8 cellular contexts compared by ENCODE assay signal in the genomic region with DNA sequence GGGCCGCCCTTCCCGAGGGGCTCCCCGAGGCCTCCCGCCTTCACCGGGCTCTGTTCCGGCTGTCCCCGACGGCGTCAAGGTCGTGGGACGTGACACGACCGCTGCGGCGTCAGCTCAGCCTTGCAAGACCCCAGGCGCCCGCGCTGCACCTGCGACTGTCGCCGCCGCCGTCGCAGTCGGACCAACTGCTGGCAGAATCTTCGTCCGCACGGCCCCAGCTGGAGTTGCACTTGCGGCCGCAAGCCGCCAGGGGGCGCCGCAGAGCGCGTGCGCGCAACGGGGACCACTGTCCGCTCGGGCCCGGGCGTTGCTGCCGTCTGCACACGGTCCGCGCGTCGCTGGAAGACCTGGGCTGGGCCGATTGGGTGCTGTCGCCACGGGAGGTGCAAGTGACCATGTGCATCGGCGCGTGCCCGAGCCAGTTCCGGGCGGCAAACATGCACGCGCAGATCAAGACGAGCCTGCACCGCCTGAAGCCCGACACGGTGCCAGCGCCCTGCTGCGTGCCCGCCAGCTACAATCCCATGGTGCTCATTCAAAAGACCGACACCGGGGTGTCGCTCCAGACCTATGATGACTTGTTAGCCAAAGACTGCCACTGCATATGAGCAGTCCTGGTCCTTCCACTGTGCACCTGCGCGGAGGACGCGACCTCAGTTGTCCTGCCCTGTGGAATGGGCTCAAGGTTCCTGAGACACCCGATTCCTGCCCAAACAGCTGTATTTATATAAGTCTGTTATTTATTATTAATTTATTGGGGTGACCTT. TPM values are rescaled to one million over a fixed set of nuclear protein-coding genes. Genes with fewer than 3 reads are reported as not detected.
DNase-seq lines count a peak whose midpoint lies in the region; ATAC-seq and TF ChIP-seq lines count a peak whose summit lies in the region.

No MANE protein-coding gene starts in this region.

- peak; percentile 100 for TF ChIP-seq CTCF in GM12875 (IDR thresholded peaks at IDR 0.05; ENCODE audit: borderline replicate concordance, insufficient read depth, low read depth, low read length)
- TF ChIP-seq CTCF in WTC11 (IDR thresholded peaks at IDR 0.05): peak; percentile 100
- TF ChIP-seq CTCF in cardiac fibroblast (IDR thresholded peaks at IDR 0.05; ENCODE audit: low read depth, low read length): peak; percentile 65

- peaks cover 32% of the 10 kb centered on the region for H3K27me3 Mint-ChIP-seq in WTC11 (ENCODE audit: low read depth)

- H3K4me3 Mint-ChIP-seq in WTC11: peak overlapping the region; percentile 73

- CTCF ChIA-PET in WTC11 (lab: Charles Lee): interaction anchor here (0.6 to 6.1 kb wide), 50 partner anchors 9 to 1271 kb away, joined by 3 to 106 read pairs (median 6); a partner anchor contains a TSS

- H3K4me1 Mint-ChIP-seq in WTC11: peaks cover 29% of the 10 kb centered on the region

- ATAC-seq in HG02759 (IDR thresholded peaks at IDR 0.05; ENCODE audit: unreplicated experiment) (peak; percentile 79), WTC11 (peak; percentile 69), HG02884 (IDR thresholded peaks at IDR 0.05; ENCODE audit: unreplicated experiment) (no peak)

- H3K27me3 ChIP-seq in layer of hippocampus (ENCODE audit: control insufficient read depth, insufficient read depth, low read length): no peaks in the 10 kb centered on the region

- no peak overlapping the region for H3K27ac Mint-ChIP-seq in WTC11

- peaks cover 11% of the 10 kb centered on the region for H3K36me3 Mint-ChIP-seq in WTC11

- H3K4me3 ChIP-seq in GM12875 (ENCODE audit: low read depth, low read length) (peak overlapping the region; percentile 40), cardiac fibroblast (replicated peaks in 1 of 2; ENCODE audit: low read depth in 2 of 2, low read length in 2 of 2) (peak overlapping the region; percentile 55 to 73)

- DNase-seq in NCI-H2081 treated with DMSO at 0.1 percent for 48 hours (lab: John Stamatoyannopoulos, UW) (peak; percentile 41), WTC11 (ENCODE audit: low spot score) (peak; percentile 90), cardiac fibroblast (ENCODE audit: low read depth in 2 of 2) (peak; percentile 59 to 61)
- peak; percentile 71 to 72 for DNase-seq in stimulated activated CD4-positive, alpha-beta T cell treated with anti-CD3 and anti-CD28 coated beads, Interleukin-1b, Interleukin-23, amount 100 ng/mL, for 4 hours (ENCODE audit: low read depth in 2 of 2)

- POLR2A ChIA-PET in WTC11 (lab: Charles Lee): interaction anchor here (0.5 to 3.3 kb wide), 6 partner anchors 21 to 252 kb away, joined by 3 to 28 read pairs (median 4); a partner anchor contains a TSS

- no peaks in the 10 kb centered on the region for H3K9me3 Mint-ChIP-seq in WTC11

- peak overlapping the region; percentile 38 for H3K27ac ChIP-seq in layer of hippocampus (ENCODE audit: low read depth, low read length)

TF ChIP-seq in WTC11, 78 proteins besides CTCF, POLR2A, EP300 and RAD21 (continues in another document):
- TF ChIP-seq, protein P1, sequence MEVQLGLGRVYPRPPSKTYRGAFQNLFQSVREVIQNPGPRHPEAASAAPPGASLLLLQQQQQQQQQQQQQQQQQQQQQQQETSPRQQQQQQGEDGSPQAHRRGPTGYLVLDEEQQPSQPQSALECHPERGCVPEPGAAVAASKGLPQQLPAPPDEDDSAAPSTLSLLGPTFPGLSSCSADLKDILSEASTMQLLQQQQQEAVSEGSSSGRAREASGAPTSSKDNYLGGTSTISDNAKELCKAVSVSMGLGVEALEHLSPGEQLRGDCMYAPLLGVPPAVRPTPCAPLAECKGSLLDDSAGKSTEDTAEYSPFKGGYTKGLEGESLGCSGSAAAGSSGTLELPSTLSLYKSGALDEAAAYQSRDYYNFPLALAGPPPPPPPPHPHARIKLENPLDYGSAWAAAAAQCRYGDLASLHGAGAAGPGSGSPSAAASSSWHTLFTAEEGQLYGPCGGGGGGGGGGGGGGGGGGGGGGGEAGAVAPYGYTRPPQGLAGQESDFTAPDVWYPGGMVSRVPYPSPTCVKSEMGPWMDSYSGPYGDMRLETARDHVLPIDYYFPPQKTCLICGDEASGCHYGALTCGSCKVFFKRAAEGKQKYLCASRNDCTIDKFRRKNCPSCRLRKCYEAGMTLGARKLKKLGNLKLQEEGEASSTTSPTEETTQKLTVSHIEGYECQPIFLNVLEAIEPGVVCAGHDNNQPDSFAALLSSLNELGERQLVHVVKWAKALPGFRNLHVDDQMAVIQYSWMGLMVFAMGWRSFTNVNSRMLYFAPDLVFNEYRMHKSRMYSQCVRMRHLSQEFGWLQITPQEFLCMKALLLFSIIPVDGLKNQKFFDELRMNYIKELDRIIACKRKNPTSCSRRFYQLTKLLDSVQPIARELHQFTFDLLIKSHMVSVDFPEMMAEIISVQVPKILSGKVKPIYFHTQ (CRISPR knock-in tag; IDR thresholded peaks at IDR 0.05): no peak
- TF ChIP-seq SMAD3 (CRISPR knock-in tag; IDR thresholded peaks at IDR 0.05; ENCODE audit: borderline replicate concordance) (no peak), GABPB1 (CRISPR knock-in tag; IDR thresholded peaks at IDR 0.05) (no peak), FOXJ3 (CRISPR knock-in tag; IDR thresholded peaks at IDR 0.05; ENCODE audit: borderline replicate concordance) (no peak), ZNF121 (CRISPR knock-in tag; IDR thresholded peaks at IDR 0.05) (peak; percentile 72; the same call in 1 of the 2 replicates), TEAD1 (CRISPR knock-in tag; IDR thresholded peaks at IDR 0.05) (no peak), RORB (CRISPR knock-in tag; IDR thresholded peaks at IDR 0.05) (no peak), ZNF219 (CRISPR knock-in tag; IDR thresholded peaks at IDR 0.05; ENCODE audit: borderline replicate concordance) (no peak), NR3C1 (CRISPR knock-in tag; conservative IDR thresholded peaks at IDR 0.05; ENCODE audit: low read depth) (no peak), ZNF138 (CRISPR knock-in tag; conservative IDR thresholded peaks at IDR 0.05) (no peak), TEAD4 (CRISPR knock-in tag; IDR thresholded peaks at IDR 0.05) (no peak), SP1 (CRISPR knock-in tag; conservative IDR thresholded peaks at IDR 0.05) (peak; percentile 28; the same call in 1 of the 2 replicates)
- TF ChIP-seq, protein P2, sequence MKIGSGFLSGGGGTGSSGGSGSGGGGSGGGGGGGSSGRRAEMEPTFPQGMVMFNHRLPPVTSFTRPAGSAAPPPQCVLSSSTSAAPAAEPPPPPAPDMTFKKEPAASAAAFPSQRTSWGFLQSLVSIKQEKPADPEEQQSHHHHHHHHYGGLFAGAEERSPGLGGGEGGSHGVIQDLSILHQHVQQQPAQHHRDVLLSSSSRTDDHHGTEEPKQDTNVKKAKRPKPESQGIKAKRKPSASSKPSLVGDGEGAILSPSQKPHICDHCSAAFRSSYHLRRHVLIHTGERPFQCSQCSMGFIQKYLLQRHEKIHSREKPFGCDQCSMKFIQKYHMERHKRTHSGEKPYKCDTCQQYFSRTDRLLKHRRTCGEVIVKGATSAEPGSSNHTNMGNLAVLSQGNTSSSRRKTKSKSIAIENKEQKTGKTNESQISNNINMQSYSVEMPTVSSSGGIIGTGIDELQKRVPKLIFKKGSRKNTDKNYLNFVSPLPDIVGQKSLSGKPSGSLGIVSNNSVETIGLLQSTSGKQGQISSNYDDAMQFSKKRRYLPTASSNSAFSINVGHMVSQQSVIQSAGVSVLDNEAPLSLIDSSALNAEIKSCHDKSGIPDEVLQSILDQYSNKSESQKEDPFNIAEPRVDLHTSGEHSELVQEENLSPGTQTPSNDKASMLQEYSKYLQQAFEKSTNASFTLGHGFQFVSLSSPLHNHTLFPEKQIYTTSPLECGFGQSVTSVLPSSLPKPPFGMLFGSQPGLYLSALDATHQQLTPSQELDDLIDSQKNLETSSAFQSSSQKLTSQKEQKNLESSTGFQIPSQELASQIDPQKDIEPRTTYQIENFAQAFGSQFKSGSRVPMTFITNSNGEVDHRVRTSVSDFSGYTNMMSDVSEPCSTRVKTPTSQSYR (CRISPR knock-in tag; IDR thresholded peaks at IDR 0.05): no peak
- TF ChIP-seq, protein P3, sequence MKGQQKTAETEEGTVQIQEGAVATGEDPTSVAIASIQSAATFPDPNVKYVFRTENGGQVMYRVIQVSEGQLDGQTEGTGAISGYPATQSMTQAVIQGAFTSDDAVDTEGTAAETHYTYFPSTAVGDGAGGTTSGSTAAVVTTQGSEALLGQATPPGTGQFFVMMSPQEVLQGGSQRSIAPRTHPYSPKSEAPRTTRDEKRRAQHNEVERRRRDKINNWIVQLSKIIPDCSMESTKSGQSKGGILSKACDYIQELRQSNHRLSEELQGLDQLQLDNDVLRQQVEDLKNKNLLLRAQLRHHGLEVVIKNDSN (CRISPR knock-in tag; IDR thresholded peaks at IDR 0.05): 0 out of 2 replicates have a peak, but pooled peaks have one; percentile 20

RNA-seq across cellular contexts. Expression of a gene that starts 2.6 kb away (rescaled TPM):
- total RNA-seq in WTC11 (2021): 18.3 to 27.3 TPM (median 19.1 TPM) in 3 replicates

RNA-seq across cellular contexts. Expression of a gene that starts 8.9 kb away (rescaled TPM):
- total RNA-seq in WTC11 (2021): 0.07 to 0.31 TPM (median 0.18 TPM) in 3 replicates

RNA-seq across cellular contexts. Expression of a gene that starts 30.7 kb away (rescaled TPM):
- total RNA-seq in WTC11 (2021): 44.5 to 51.2 TPM (median 47.4 TPM) in 3 replicates

RNA-seq across cellular contexts. Expression of a gene that starts 48.1 kb away (rescaled TPM):
- total RNA-seq in WTC11 (2021): 39.2 to 68.1 TPM (median 40.8 TPM) in 3 replicates

RNA-seq across cellular contexts. Expression of a gene that starts 49.4 kb away (rescaled TPM):
- 236 to 310 TPM (median 307 TPM) in 3 replicates for total RNA-seq in WTC11 (2021)
